Comparison of ENCODE assay signal across 20 cellular contexts in genomic region chr6:51608932-51609331, GRCh38.
"Had no signal": no experiment of that assay in that cellular context is flagged by ENCODE, and none has a peak within 500 bp of the region (broad histone marks: within the 10 kb centered on the region; RNA-seq: fewer than 3 reads in every experiment).

No MANE protein-coding gene starts in this region.

- ATAC-seq: effector memory CD8-positive, alpha-beta T cell; gastroesophageal sphincter; lower lobe of right lung; naive thymus-derived CD4-positive, alpha-beta T cell had no signal

- H3K4me1 ChIP-seq: esophagus squamous epithelium, gastroesophageal sphincter, left ventricle myocardium inferior, lower lobe of right lung, sigmoid colon had no signal

- H3K36me3 ChIP-seq: esophagus squamous epithelium, gastroesophageal sphincter, left ventricle myocardium inferior, lower lobe of right lung, neutrophil, sigmoid colon had no signal

- H3K4me3 Mint-ChIP-seq: dendritic cell treated with granulocyte-macrophage colony-stimulating factor and Interleukin-4, amounts not matched to agents 40 ng/mL and 50 ng/mL, for 4 days; effector memory CD8-positive, alpha-beta T cell; memory B cell; naive thymus-derived CD4-positive, alpha-beta T cell; nephron progenitor cell; type B pancreatic cell had no signal

- H3K36me3 Mint-ChIP-seq: memory B cell; naive thymus-derived CD4-positive, alpha-beta T cell; type B pancreatic cell had no signal

- H3K27me3 Mint-ChIP-seq: dendritic cell treated with granulocyte-macrophage colony-stimulating factor and Interleukin-4, amounts not matched to agents 40 ng/mL and 50 ng/mL, for 4 days; effector memory CD8-positive, alpha-beta T cell; naive thymus-derived CD4-positive, alpha-beta T cell; type B pancreatic cell had no signal

- H3K9me3 Mint-ChIP-seq: dendritic cell treated with granulocyte-macrophage colony-stimulating factor and Interleukin-4, amounts not matched to agents 40 ng/mL and 50 ng/mL, for 4 days; nephron progenitor cell; type B pancreatic cell had no signal

- FAIRE-seq: colon, keratinocyte, urothelium cell line had no signal

- H3K9me3 ChIP-seq: esophagus squamous epithelium, gastroesophageal sphincter, left ventricle myocardium inferior, lower lobe of right lung, neutrophil, sigmoid colon had no signal

- H3K27ac ChIP-seq: esophagus squamous epithelium, gastroesophageal sphincter, left ventricle myocardium inferior, lower lobe of right lung, neutrophil, sigmoid colon, skin epidermis had no signal

- H3K4me3 ChIP-seq: esophagus squamous epithelium, gastroesophageal sphincter, left ventricle myocardium inferior, lower lobe of right lung, sigmoid colon, skin epidermis had no signal

- H3K27ac Mint-ChIP-seq: dendritic cell treated with granulocyte-macrophage colony-stimulating factor and Interleukin-4, amounts not matched to agents 40 ng/mL and 50 ng/mL, for 4 days; effector memory CD8-positive, alpha-beta T cell; memory B cell; naive thymus-derived CD4-positive, alpha-beta T cell; nephron progenitor cell; type B pancreatic cell had no signal

- H3K4me1 Mint-ChIP-seq: memory B cell; naive thymus-derived CD4-positive, alpha-beta T cell; nephron progenitor cell had no signal

- H3K27me3 ChIP-seq: esophagus squamous epithelium, gastroesophageal sphincter, neutrophil, sigmoid colon had no signal

- DNase-seq: effector memory CD8-positive, alpha-beta T cell; esophagus squamous epithelium; foreskin fibroblast; glutamatergic neuron; left ventricle myocardium inferior; lower lobe of right lung; naive thymus-derived CD4-positive, alpha-beta T cell; nephron progenitor cell; sigmoid colon; stimulated activated CD4-positive, alpha-beta T cell treated with anti-CD3 and anti-CD28 coated beads, Interleukin-12 subunit alpha, Interleukin-12 subunit beta, amount 100 ng/mL, for 4 hours; stimulated activated naive CD4-positive, alpha-beta T cell had no signal
